Comparison of ENCODE assay signal across 23 cellular contexts in the genomic region with DNA sequence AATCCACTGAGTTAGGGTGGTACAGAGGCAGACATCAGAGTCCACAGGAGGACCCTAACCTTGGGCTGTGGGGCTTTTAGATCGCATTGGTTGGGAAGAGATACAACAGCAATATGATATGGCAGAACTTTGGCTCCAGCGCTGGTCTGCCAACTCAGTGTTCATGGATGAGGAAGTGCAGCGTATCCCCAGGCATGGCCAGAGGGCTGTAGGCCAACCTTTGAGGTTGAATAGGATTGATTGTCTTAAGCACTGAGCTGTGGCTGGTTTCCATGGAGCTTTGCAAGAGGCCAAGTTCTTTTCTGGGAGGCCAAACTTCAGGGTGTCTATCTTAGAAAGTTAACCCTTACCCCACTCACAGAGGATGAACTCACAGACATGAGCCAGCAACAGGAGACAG.
DNase-seq lines count a peak whose midpoint lies in the region; ATAC-seq and TF ChIP-seq lines count a peak whose summit lies in the region.
"Had no signal": no experiment of that assay in that cellular context is flagged by ENCODE, and none has a peak within 500 bp of the region (broad histone marks: within the 10 kb centered on the region; RNA-seq: fewer than 3 reads in every experiment).

No MANE protein-coding gene starts in this region.

- H3K4me3 ChIP-seq in Caco-2 (ENCODE audit: low read depth, low read length): no peak overlapping the region
- no peak overlapping the region for H3K4me3 ChIP-seq in astrocyte of the cerebellum (ENCODE audit: low read depth, low read length)
- H3K4me3 ChIP-seq: breast epithelium, coronary artery, Peyer's patch, SJCRH30, spleen, upper lobe of left lung had no signal

- ATAC-seq in GM18873 (IDR thresholded peaks at IDR 0.05; ENCODE audit: low FRiP score, unreplicated experiment): no peak
- ATAC-seq in HG03354 (IDR thresholded peaks at IDR 0.05; ENCODE audit: poor library complexity, severe bottlenecking, unreplicated experiment): no peak
- ATAC-seq: stimulated activated naive CD8-positive, alpha-beta T cell treated with anti-CD3 and anti-CD28 coated beads, Interleukin-15, amount 100 ng/mL, for 72 hours had no signal

- no peaks in the 10 kb centered on the region for H3K27me3 ChIP-seq in Caco-2 (replicated peaks; ENCODE audit: control insufficient read depth, insufficient read depth, low read length)
- H3K27me3 ChIP-seq: breast epithelium, Peyer's patch, SJCRH30, upper lobe of left lung had no signal

- H3K9me3 Mint-ChIP-seq in Caco-2 (ENCODE audit: unreplicated experiment): peaks cover 44% of the 10 kb centered on the region
- H3K9me3 Mint-ChIP-seq in osteocyte (ENCODE audit: unreplicated experiment): no peaks in the 10 kb centered on the region
- H3K9me3 Mint-ChIP-seq: stimulated activated naive CD8-positive, alpha-beta T cell treated with anti-CD3 and anti-CD28 coated beads, Interleukin-15, amount 100 ng/mL, for 72 hours had no signal

- H3K27me3 Mint-ChIP-seq in Caco-2 (ENCODE audit: insufficient read depth, unreplicated experiment) (no peaks in the 10 kb centered on the region), osteocyte (ENCODE audit: unreplicated experiment) (no peaks in the 10 kb centered on the region)

- no peak for TF ChIP-seq CTCF in Caco-2 (IDR thresholded peaks at IDR 0.05; ENCODE audit: insufficient read depth in 1 of 2, low read depth in 1 of 2, low read length in 1 of 2, severe bottlenecking in 1 of 2, unreplicated experiment in 1 of 2)
- no peak for TF ChIP-seq CTCF in astrocyte of the cerebellum (IDR thresholded peaks at IDR 0.05; ENCODE audit: low read depth, low read length, missing control alignments)
- TF ChIP-seq CTCF in osteocyte (IDR thresholded peaks at IDR 0.05): no peak

- intact Hi-C loops in Caco-2 (cut with micrococcal nuclease; ENCODE audit: unreplicated experiment): no loop called here

- H3K27ac Mint-ChIP-seq in Caco-2 (ENCODE audit: unreplicated experiment) (peak overlapping the region; percentile 79), osteocyte (ENCODE audit: unreplicated experiment) (no peak overlapping the region)
- H3K27ac Mint-ChIP-seq: activated naive CD8-positive, alpha-beta T cell; immature natural killer cell; stimulated activated naive CD8-positive, alpha-beta T cell treated with anti-CD3 and anti-CD28 coated beads, Interleukin-15, amount 100 ng/mL, for 72 hours had no signal

- no peaks in the 10 kb centered on the region for H3K36me3 ChIP-seq in Caco-2 (ENCODE audit: control insufficient read depth, insufficient read depth, low read length)
- H3K36me3 ChIP-seq: breast epithelium, Peyer's patch, SJCRH30, spleen, upper lobe of left lung had no signal

- CTCF ChIA-PET in Caco-2 (lab: Charles Lee): interaction anchor here (1.2 kb wide), 1 partner anchor 144 kb away, joined by 4 read pairs; the partner anchor contains the start of gene TMTC4

- DNase-seq in Caco-2 (peak in 1 of 2 experiments; percentile 38), astrocyte of the cerebellum (ENCODE audit: low read depth) (peak; percentile 39), hypothalamus (lab: John Stamatoyannopoulos, UW) (peak in 26 of 51 donors; percentile 2 to 56 (median 18)), osteocyte (ENCODE audit: extremely low spot score, unreplicated experiment) (peak; percentile 73), NCI-H1436 (lab: John Stamatoyannopoulos, UW) (no peak)
- DNase-seq in stimulated activated naive CD4-positive, alpha-beta T cell (lab: John Stamatoyannopoulos, UW): no peak
- DNase-seq: activated CD4-positive, alpha-beta T cell treated with anti-CD3 and anti-CD28 coated beads for 48 hours; GOT3; immature natural killer cell; NCI-H2107; NCI-H510A treated with DMSO at 0.1 percent for 48 hours; occipital lobe; Peyer's patch; SJCRH30; spleen; stimulated activated CD4-positive, alpha-beta T cell treated with anti-CD3 and anti-CD28 coated beads, Interleukin-4, amount 100 ng/mL, for 24 hours; stimulated activated naive CD8-positive, alpha-beta T cell treated with anti-CD3 and anti-CD28 coated beads, Interleukin-15, amount 100 ng/mL, for 72 hours; upper lobe of left lung had no signal

- H3K4me3 Mint-ChIP-seq in Caco-2 (ENCODE audit: unreplicated experiment): no peak overlapping the region
- H3K4me3 Mint-ChIP-seq in osteocyte (ENCODE audit: unreplicated experiment): no peak overlapping the region
- H3K4me3 Mint-ChIP-seq: activated naive CD8-positive, alpha-beta T cell; immature natural killer cell; stimulated activated naive CD8-positive, alpha-beta T cell treated with anti-CD3 and anti-CD28 coated beads, Interleukin-15, amount 100 ng/mL, for 72 hours had no signal

- in situ Hi-C loops in astrocyte of the cerebellum (cut with HindIII; ENCODE audit: low sequenced_read_pairs): no loop called here

- no TSS peak for BruUV-seq in Caco-2 (replicated peaks; lab: Mats Ljungman, UMichigan)

- H3K4me1 ChIP-seq in Caco-2: peaks cover 15% of the 10 kb centered on the region
- H3K4me1 ChIP-seq: breast epithelium, Peyer's patch, SJCRH30, spleen, upper lobe of left lung had no signal

- POLR2A ChIA-PET in Caco-2 (lab: Charles Lee): no interaction called here

- H3K4me1 Mint-ChIP-seq in Caco-2 (ENCODE audit: low read depth, unreplicated experiment) (peaks cover 13% of the 10 kb centered on the region), osteocyte (ENCODE audit: unreplicated experiment) (peaks cover 2% of the 10 kb centered on the region)
- H3K4me1 Mint-ChIP-seq: immature natural killer cell; stimulated activated naive CD8-positive, alpha-beta T cell treated with anti-CD3 and anti-CD28 coated beads, Interleukin-15, amount 100 ng/mL, for 72 hours had no signal

- peaks cover 9% of the 10 kb centered on the region for H3K9me3 ChIP-seq in Caco-2
- H3K9me3 ChIP-seq: breast epithelium, Peyer's patch, SJCRH30, upper lobe of left lung had no signal

- H3K36me3 Mint-ChIP-seq in Caco-2 (ENCODE audit: insufficient read depth, unreplicated experiment): no peaks in the 10 kb centered on the region
- H3K36me3 Mint-ChIP-seq in osteocyte (ENCODE audit: unreplicated experiment): no peaks in the 10 kb centered on the region
- H3K36me3 Mint-ChIP-seq: activated naive CD8-positive, alpha-beta T cell; immature natural killer cell had no signal

Comparison
In these comparisons a context has a peak if more than half of its experiments do, and no peak if none do; other contexts are left out.
1. DNase-seq: peak in astrocyte of the cerebellum (single experiment), hypothalamus (26 of 51) and osteocyte (single experiment); none in stimulated activated naive CD4-positive, alpha-beta T cell (0 of 6) and NCI-H1436 (single experiment).